ENCODE assay signal across 22 cellular contexts in genomic region chr18:8163287-8163959, GRCh38.
"Had no signal": no experiment of that assay in that cellular context is flagged by ENCODE, and none has a peak within 500 bp of the region (broad histone marks: within the 10 kb centered on the region; RNA-seq: fewer than 3 reads in every experiment).

No MANE protein-coding gene starts in this region.

- H3K27ac Mint-ChIP-seq: activated CD8-positive, alpha-beta T cell treated with anti-CD3 and anti-CD28 coated beads, Interleukin-2, amount 10 ng/mL, durations not matched to agents 7 days and 5 days; activated naive CD4-positive, alpha-beta T cell treated with anti-CD3 and anti-CD28 coated beads, Interleukin-2, amount 50 U/mL, for 72 hours; activated naive CD8-positive, alpha-beta T cell treated with anti-CD3 and anti-CD28 coated beads, Interleukin-2, amount 50 U/mL, for 24 hours; T-helper 1 cell treated with Interleukin-12 subunit alpha and Interleukin-12 subunit beta and Interleukin-4 antibody, amounts not matched to agents 30 μg/mL and 1 μg/mL, for 36 hours; WTC11 had no signal

- H3K4me1 ChIP-seq: ascending aorta, body of pancreas, SJSA1 had no signal

- DNase-seq: activated CD4-positive, alpha-beta T cell treated with anti-CD3 and anti-CD28 coated beads for 48 hours; activated CD4-positive, alpha-beta T cell treated with anti-CD3 and anti-CD28 coated beads, Interleukin-2, amount 50 U/mL, for 4 hours; activated CD4-positive, CD25-positive, alpha-beta regulatory T cell treated with anti-CD3 and anti-CD28 coated beads, Interleukin-2, amount 50 U/mL, for 72 hours; activated CD8-positive, alpha-beta memory T cell treated with anti-CD3 and anti-CD28 coated beads, Interleukin-2, amount 50 U/mL, for 48 hours; activated CD8-positive, alpha-beta T cell treated with anti-CD3 and anti-CD28 coated beads, Interleukin-2, amount 10 ng/mL, durations not matched to agents 7 days and 5 days; activated effector memory CD4-positive, alpha-beta T cell treated with anti-CD3 and anti-CD28 coated beads, Interleukin-2, amount 50 U/mL, for 16 hours; activated naive CD4-positive, alpha-beta T cell treated with Interleukin-2 at 50 U/mL for 16 hours; activated naive CD8-positive, alpha-beta T cell treated with anti-CD3 and anti-CD28 coated beads, Interleukin-2, amount 50 U/mL, for 24 hours; activated T-cell treated with anti-CD3 and anti-CD28 coated beads, Interleukin-2, amount 50 U/mL, for 1 hour; amniotic stem cell; body of pancreas; Karpas-422; NCI-H187 treated with DMSO at 0.1 percent for 48 hours; NCI-H446; NCI-H524 had no signal

- H3K4me1 Mint-ChIP-seq: activated naive CD8-positive, alpha-beta T cell treated with anti-CD3 and anti-CD28 coated beads, Interleukin-2, amount 50 U/mL, for 24 hours had no signal

- H3K27me3 Mint-ChIP-seq: activated naive CD8-positive, alpha-beta T cell treated with anti-CD3 and anti-CD28 coated beads, Interleukin-2, amount 50 U/mL, for 24 hours had no signal

- H3K9me3 Mint-ChIP-seq: T-helper 1 cell treated with Interleukin-12 subunit alpha and Interleukin-12 subunit beta and Interleukin-4 antibody, amounts not matched to agents 30 μg/mL and 1 μg/mL, for 36 hours had no signal

- H3K9me3 ChIP-seq: ascending aorta, body of pancreas, SJSA1 had no signal

- H3K4me3 ChIP-seq: ascending aorta, body of pancreas, SJSA1 had no signal

- H3K27me3 ChIP-seq: ascending aorta, body of pancreas, SJSA1 had no signal

- FAIRE-seq: RCC 7860 had no signal

- H3K4me3 Mint-ChIP-seq: activated CD8-positive, alpha-beta T cell treated with anti-CD3 and anti-CD28 coated beads, Interleukin-2, amount 10 ng/mL, durations not matched to agents 7 days and 5 days; activated naive CD8-positive, alpha-beta T cell treated with anti-CD3 and anti-CD28 coated beads, Interleukin-2, amount 50 U/mL, for 24 hours; T-helper 1 cell treated with Interleukin-12 subunit alpha and Interleukin-12 subunit beta and Interleukin-4 antibody, amounts not matched to agents 30 μg/mL and 1 μg/mL, for 36 hours; WTC11 had no signal

- H3K27ac ChIP-seq: ascending aorta, body of pancreas, SJSA1 had no signal

- H3K36me3 ChIP-seq: ascending aorta, SJSA1 had no signal

- ATAC-seq: activated CD8-positive, alpha-beta T cell treated with anti-CD3 and anti-CD28 coated beads, Interleukin-2, amount 10 ng/mL, durations not matched to agents 7 days and 5 days; activated naive CD4-positive, alpha-beta T cell treated with anti-CD3 and anti-CD28 coated beads, Interleukin-2, amount 50 U/mL, for 72 hours; activated naive CD8-positive, alpha-beta T cell treated with anti-CD3 and anti-CD28 coated beads, Interleukin-2, amount 50 U/mL, for 24 hours; body of pancreas; SK-N-SH treated with all-trans-retinoic acid at 6 μM for 48 hours had no signal

- H3K36me3 Mint-ChIP-seq: activated naive CD4-positive, alpha-beta T cell treated with anti-CD3 and anti-CD28 coated beads, Interleukin-2, amount 50 U/mL, for 72 hours; WTC11 had no signal
